8 cellular contexts compared by ENCODE assay signal in genomic region chr3:42036483-42036823, GRCh38. TPM values are rescaled to one million over a fixed set of nuclear protein-coding genes. Genes with fewer than 3 reads are reported as not detected.
DNase-seq lines count a peak whose midpoint lies in the region; TF ChIP-seq lines count a peak whose summit lies in the region.

No MANE protein-coding gene starts in this region.

- peaks cover 2 to 31% of the 10 kb centered on the region in 2 donors for H3K4me1 ChIP-seq in mucosa of rectum (ENCODE audit: control insufficient read depth in 2 of 2, insufficient read depth in 2 of 2, low read length in 2 of 2)

- no peak for TF ChIP-seq CTCF in coronary artery (IDR thresholded peaks at IDR 0.05)
- no peak for TF ChIP-seq CTCF in GM10266 (IDR thresholded peaks at IDR 0.05; ENCODE audit: control insufficient read depth, insufficient read depth, low read depth, missing control alignments)

- H3K27me3 ChIP-seq in mucosa of rectum (ENCODE audit: control insufficient read depth in 2 of 2, insufficient read depth in 2 of 2, low read length in 2 of 2): no peaks in the 10 kb centered on the region

- in situ Hi-C loops in Caki2 (cut with HindIII; ENCODE audit: low pct_unique_long_range_greater_than_20kb, low sequenced_read_pairs): no loop called here

- H3K36me3 ChIP-seq in mucosa of rectum (ENCODE audit: control insufficient read depth in 2 of 2, insufficient read depth in 2 of 2, low read length in 2 of 2): peaks cover 0 to 9% of the 10 kb centered on the region in 2 donors

- H3K9me3 ChIP-seq in mucosa of rectum (ENCODE audit: control insufficient read depth in 2 of 2, low read length in 2 of 2): no peaks in the 10 kb centered on the region

- intact Hi-C loops in head of caudate nucleus (cut with DNase I): no loop called here

- DNase-seq in Caki2 (ENCODE audit: low read depth) (peak; percentile 81), HT1080 (ENCODE audit: low read depth) (peak; percentile 88), coronary artery (ENCODE audit: low spot score) (no peak), SKM-1 treated with dmso at 0.1 percent for 144 hours (lab: John Stamatoyannopoulos, UW; ENCODE audit: unreplicated experiment) (no peak), superior temporal gyrus (ENCODE audit: extremely low spot score) (no peak), GM10266 (ENCODE audit: extremely low spot score) (no peak), head of caudate nucleus (no peak)

- no peak overlapping the region for H3K9ac ChIP-seq in mucosa of rectum (ENCODE audit: low read depth in 1 of 2, low read length in 2 of 2)

- H3K27ac ChIP-seq in coronary artery (peak overlapping the region; percentile 26 to 88), mucosa of rectum (ENCODE audit: low read depth in 2 of 2, low read length in 2 of 2) (peak overlapping the region; percentile 49 to 55)

- H3K4me3 ChIP-seq in coronary artery: no peak overlapping the region
- no peak overlapping the region for H3K4me3 ChIP-seq in mucosa of rectum (ENCODE audit: low read length in 2 of 2)

RNA-seq across cellular contexts. Expression of gene TRAK1, which starts 54.7 kb away (rescaled TPM):
- 24.0 and 34.8 TPM in 2 replicates for total RNA-seq in Caki2 (2014; rRNA removed; shearing (Covaris generic); ENCODE audit: low replicate concordance)
- total RNA-seq in HT1080 (2014; rRNA removed; shearing (Covaris generic)): 21.7 and 29.4 TPM in 2 replicates
- polyA plus RNA-seq in HT1080 (2015; cell fraction: cytosol; rRNA removed): 23.4 and 27.8 TPM in 2 replicates
- 29.1 and 32.7 TPM in 2 replicates for polyA plus RNA-seq in HT1080 (2015; cell fraction: nucleus; rRNA removed)

Comparison
In these comparisons a context has a peak if more than half of its experiments do, and no peak if none do; other contexts are left out.
1. DNase-seq: peak in Caki2 (single experiment) and HT1080 (single experiment); none in coronary artery (single experiment), SKM-1 treated with dmso at 0.1 percent for 144 hours (single experiment), superior temporal gyrus (single experiment), GM10266 (single experiment) and head of caudate nucleus (0 of 42).